22 cellular contexts compared by ENCODE assay signal in the genomic region with DNA sequence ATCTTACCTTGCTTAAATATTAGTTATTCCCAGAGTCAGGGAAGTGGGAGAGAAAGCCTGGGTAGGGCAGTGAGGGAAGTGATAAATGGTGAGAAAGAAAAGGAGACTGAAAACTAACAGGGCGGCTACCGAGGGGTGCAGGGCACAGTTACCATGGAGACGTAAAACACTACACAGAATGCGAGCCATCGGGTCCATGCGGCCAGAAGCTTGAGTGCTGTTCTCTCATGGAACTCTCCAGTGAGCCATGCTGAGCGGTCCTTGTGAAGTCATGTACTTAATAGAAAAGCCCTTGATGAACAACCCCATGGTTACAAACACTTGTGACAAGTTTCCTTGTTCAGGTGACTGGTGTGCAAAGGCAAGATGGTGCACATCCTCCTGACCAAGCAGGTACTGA. TPM values are rescaled to one million over a fixed set of nuclear protein-coding genes. Genes with fewer than 3 reads are reported as not detected.
"Had no signal": no experiment of that assay in that cellular context is flagged by ENCODE, and none has a peak within 500 bp of the region (broad histone marks: within the 10 kb centered on the region; RNA-seq: fewer than 3 reads in every experiment).

No MANE protein-coding gene starts in this region.

- H3K9me3 Mint-ChIP-seq: activated CD4-positive, alpha-beta T cell treated with anti-CD3 and anti-CD28 coated beads, Interleukin-2, amount 10 ng/mL, durations not matched to agents 24 days and 14 days; activated CD8-positive, alpha-beta T cell treated with anti-CD3 and anti-CD28 coated beads for 36 hours; activated naive CD8-positive, alpha-beta T cell treated with anti-CD3 and anti-CD28 coated beads for 36 hours; activated T-cell treated with anti-CD3 and anti-CD28 coated beads, Interleukin-2, amount 50 U/mL, for 4 hours; endodermal cell; naive thymus-derived CD8-positive, alpha-beta T cell had no signal

- H3K27ac Mint-ChIP-seq: activated CD4-positive, alpha-beta T cell treated with anti-CD3 and anti-CD28 coated beads, Interleukin-2, amount 10 ng/mL, durations not matched to agents 24 days and 14 days; activated CD8-positive, alpha-beta T cell treated with anti-CD3 and anti-CD28 coated beads for 36 hours; activated naive CD8-positive, alpha-beta T cell treated with anti-CD3 and anti-CD28 coated beads for 36 hours; endodermal cell had no signal

- H3K4me3 ChIP-seq: colonic mucosa, pancreas, right lobe of liver, smooth muscle cell, testis had no signal

- H3K9me3 ChIP-seq: colonic mucosa, pancreas, right lobe of liver, testis had no signal

- H3K4me1 ChIP-seq: colonic mucosa, right lobe of liver, testis had no signal

- ATAC-seq: activated CD8-positive, alpha-beta T cell treated with anti-CD3 and anti-CD28 coated beads for 36 hours; activated T-cell treated with anti-CD3 and anti-CD28 coated beads, Interleukin-2, amount 50 U/mL, for 4 hours; left lobe of liver; naive thymus-derived CD8-positive, alpha-beta T cell; pancreas; right lobe of liver had no signal

- H3K27me3 ChIP-seq: colonic mucosa, pancreas, right lobe of liver, testis had no signal

- H3K4me3 Mint-ChIP-seq: activated CD4-positive, alpha-beta T cell treated with anti-CD3 and anti-CD28 coated beads, Interleukin-2, amount 10 ng/mL, durations not matched to agents 24 days and 14 days; activated CD8-positive, alpha-beta T cell treated with anti-CD3 and anti-CD28 coated beads for 36 hours; activated naive CD8-positive, alpha-beta T cell treated with anti-CD3 and anti-CD28 coated beads for 36 hours; activated T-cell treated with anti-CD3 and anti-CD28 coated beads, Interleukin-2, amount 50 U/mL, for 4 hours; endodermal cell; naive thymus-derived CD8-positive, alpha-beta T cell had no signal

- H3K4me1 Mint-ChIP-seq: activated naive CD8-positive, alpha-beta T cell treated with anti-CD3 and anti-CD28 coated beads for 36 hours had no signal

- H3K4me2 ChIP-seq: smooth muscle cell had no signal

- DNase-seq: activated CD4-positive, alpha-beta T cell treated with anti-CD3 and anti-CD28 coated beads, Interleukin-2, amount 10 ng/mL, durations not matched to agents 24 days and 14 days; activated CD4-positive, CD25-positive, alpha-beta regulatory T cell; activated CD8-positive, alpha-beta T cell treated with anti-CD3 and anti-CD28 coated beads for 36 hours; activated effector memory CD4-positive, alpha-beta T cell treated with Interleukin-2 at 50 U/mL for 16 hours; activated naive CD8-positive, alpha-beta T cell treated with anti-CD3 and anti-CD28 coated beads for 36 hours; activated T-cell treated with anti-CD3 and anti-CD28 coated beads, Interleukin-2, amount 50 U/mL, for 4 hours; amniotic stem cell; caudate nucleus; colonic mucosa; endodermal cell; foreskin melanocyte; mesendoderm; naive thymus-derived CD8-positive, alpha-beta T cell; stimulated activated CD4-positive, alpha-beta T cell treated with anti-CD3 and anti-CD28 coated beads, Interleukin-4, amount 100 ng/mL, for 1 hour; T1000; testis had no signal

- H3K27ac ChIP-seq: colonic mucosa, pancreas, right lobe of liver, testis had no signal

- H3K27me3 Mint-ChIP-seq: activated CD4-positive, alpha-beta T cell treated with anti-CD3 and anti-CD28 coated beads, Interleukin-2, amount 10 ng/mL, durations not matched to agents 24 days and 14 days; activated CD8-positive, alpha-beta T cell treated with anti-CD3 and anti-CD28 coated beads for 36 hours; activated naive CD8-positive, alpha-beta T cell treated with anti-CD3 and anti-CD28 coated beads for 36 hours; naive thymus-derived CD8-positive, alpha-beta T cell had no signal

RNA-seq across cellular contexts. Expression of a gene that starts 3.7 kb away (rescaled TPM):
- total RNA-seq: activated CD4-positive, alpha-beta T cell treated with anti-CD3 and anti-CD28 coated beads, Interleukin-2, amount 10 ng/mL, durations not matched to agents 24 days and 14 days; activated CD8-positive, alpha-beta T cell treated with anti-CD3 and anti-CD28 coated beads for 36 hours; activated naive CD8-positive, alpha-beta T cell treated with anti-CD3 and anti-CD28 coated beads for 36 hours; naive thymus-derived CD8-positive, alpha-beta T cell; pulmonary artery endothelial cell; right lobe of liver; T-helper 1 cell treated with Interleukin-12 subunit alpha and Interleukin-12 subunit beta and Interleukin-4 antibody, amounts not matched to agents 30 ng/mL and 1 ng/mL, for 36 hours had no signal
